In the genomic region with DNA sequence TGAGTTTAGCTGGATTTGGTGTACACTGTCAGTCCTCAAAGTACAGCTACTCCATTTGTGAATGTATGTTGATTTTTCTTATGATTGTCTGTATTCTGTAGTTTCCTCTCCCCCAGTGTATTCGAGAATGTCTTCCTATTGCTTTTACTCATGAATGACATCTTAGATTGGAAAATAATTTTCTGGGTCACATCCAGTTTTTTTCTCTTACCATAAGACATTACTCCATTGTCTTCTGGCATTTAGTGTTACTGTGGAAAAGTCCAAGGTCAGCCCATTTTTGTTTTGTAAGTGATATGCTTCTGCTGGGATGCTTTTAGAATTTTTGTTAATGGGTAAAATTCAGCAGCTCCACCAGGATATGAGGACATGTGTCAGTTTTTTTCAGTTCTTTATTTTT, we compare ENCODE assay signal across 17 cellular contexts. TPM values are rescaled to one million over a fixed set of nuclear protein-coding genes. Genes with fewer than 3 reads are reported as not detected.
DNase-seq lines count a peak whose midpoint lies in the region; ATAC-seq, FAIRE-seq and TF ChIP-seq lines count a peak whose summit lies in the region.
"Had no signal": no experiment of that assay in that cellular context is flagged by ENCODE, and none has a peak within 500 bp of the region (broad histone marks: within the 10 kb centered on the region; RNA-seq: fewer than 3 reads in every experiment).

No MANE protein-coding gene starts in this region.

- intact Hi-C loops in activated T-helper 1 cell treated with anti-CD3 and anti-CD28 coated beads, Interleukin-12 subunit alpha, Interleukin-12 subunit beta, Interleukin-2, Interleukin-4 antibody, amounts not matched to agents 30 ng/mL and 10 ng/mL and 1 ng/mL, durations not matched to agents 14 hours and 24 hours and 36 hours (cut with micrococcal nuclease): no loop called here

- H3K9ac ChIP-seq in smooth muscle cell (ENCODE audit: low read depth): no peak overlapping the region

- no peaks in the 10 kb centered on the region for H3K9me3 Mint-ChIP-seq in activated CD8-positive, alpha-beta memory T cell treated with anti-CD3 and anti-CD28 coated beads, Interleukin-2, amount 10 ng/mL, durations not matched to agents 7 days and 5 days (ENCODE audit: low read depth)
- H3K9me3 Mint-ChIP-seq in activated T-helper 1 cell treated with anti-CD3 and anti-CD28 coated beads, Interleukin-12 subunit alpha, Interleukin-12 subunit beta, Interleukin-2, Interleukin-4 antibody, amounts not matched to agents 30 ng/mL and 10 ng/mL and 1 ng/mL, durations not matched to agents 14 hours and 24 hours and 36 hours: no peaks in the 10 kb centered on the region

- WGBS in smooth muscle cell (ENCODE audit: low lambda C conversion rate): 89% methylated on average over 1 of the region's 1 CpG

- peaks cover 100% of the 10 kb centered on the region for H4K20me1 ChIP-seq in smooth muscle cell (ENCODE audit: low read depth)

- no peak overlapping the region for H2AFZ ChIP-seq in smooth muscle cell (ENCODE audit: low read depth)

- no peaks in the 10 kb centered on the region for H3K27me3 Mint-ChIP-seq in activated CD8-positive, alpha-beta memory T cell treated with anti-CD3 and anti-CD28 coated beads, Interleukin-2, amount 10 ng/mL, durations not matched to agents 7 days and 5 days
- no peaks in the 10 kb centered on the region for H3K27me3 Mint-ChIP-seq in activated T-helper 1 cell treated with anti-CD3 and anti-CD28 coated beads, Interleukin-12 subunit alpha, Interleukin-12 subunit beta, Interleukin-2, Interleukin-4 antibody, amounts not matched to agents 30 ng/mL and 10 ng/mL and 1 ng/mL, durations not matched to agents 14 hours and 24 hours and 36 hours (ENCODE audit: insufficient read depth)

- peaks cover 100% of the 10 kb centered on the region for H3K79me2 ChIP-seq in smooth muscle cell (ENCODE audit: low read depth)

- H3K9me3 ChIP-seq in smooth muscle cell (replicated peaks; ENCODE audit: low read depth): no peaks in the 10 kb centered on the region
- H3K9me3 ChIP-seq: transverse colon had no signal

- peaks cover 8% of the 10 kb centered on the region for H3K4me1 ChIP-seq in smooth muscle cell (ENCODE audit: low read depth)

- no peak for DNase-seq in activated CD8-positive, alpha-beta memory T cell treated with anti-CD3 and anti-CD28 coated beads, Interleukin-2, amount 10 ng/mL, durations not matched to agents 7 days and 5 days
- no peak for DNase-seq in activated CD8-positive, alpha-beta memory T cell treated with anti-CD3 and anti-CD28 coated beads for 24 hours
- DNase-seq in activated T-helper 1 cell treated with anti-CD3 and anti-CD28 coated beads, Interleukin-12 subunit alpha, Interleukin-12 subunit beta, Interleukin-2, Interleukin-4 antibody, amounts not matched to agents 30 ng/mL and 10 ng/mL and 1 ng/mL, durations not matched to agents 14 hours and 24 hours and 36 hours (ENCODE audit: low spot score): no peak
- DNase-seq in fibroblast of the aortic adventitia (ENCODE audit: low read depth) (peak; percentile 62), smooth muscle cell (lab: John Stamatoyannopoulos, UW; ENCODE audit: unreplicated experiment) (no peak), urothelium cell line (ENCODE audit: low spot score) (no peak), KBM-7 (no peak), inferior parietal cortex (ENCODE audit: extremely low spot score) (no peak)
- DNase-seq: activated CD4-positive, alpha-beta T cell treated with anti-CD3 and anti-CD28 coated beads, Interleukin-2, amount 50 U/mL, for 4 hours; Calu3; GF-D8; head of caudate nucleus; NCI-H1930; right cardiac atrium; transverse colon had no signal

- H3K27ac Mint-ChIP-seq in activated CD8-positive, alpha-beta memory T cell treated with anti-CD3 and anti-CD28 coated beads, Interleukin-2, amount 10 ng/mL, durations not matched to agents 7 days and 5 days: peak overlapping the region; percentile 27
- H3K27ac Mint-ChIP-seq in activated T-helper 1 cell treated with anti-CD3 and anti-CD28 coated beads, Interleukin-12 subunit alpha, Interleukin-12 subunit beta, Interleukin-2, Interleukin-4 antibody, amounts not matched to agents 30 ng/mL and 10 ng/mL and 1 ng/mL, durations not matched to agents 14 hours and 24 hours and 36 hours: peak overlapping the region; percentile 40

- peaks cover 3% of the 10 kb centered on the region for H3K36me3 ChIP-seq in smooth muscle cell (ENCODE audit: low read depth)
- H3K36me3 ChIP-seq: transverse colon had no signal

- H3K27ac ChIP-seq in smooth muscle cell (ENCODE audit: low read depth): peak overlapping the region; percentile 40
- H3K27ac ChIP-seq: transverse colon had no signal

- peaks cover 45% of the 10 kb centered on the region for H3K36me3 Mint-ChIP-seq in activated CD8-positive, alpha-beta memory T cell treated with anti-CD3 and anti-CD28 coated beads, Interleukin-2, amount 10 ng/mL, durations not matched to agents 7 days and 5 days
- peaks cover 22% of the 10 kb centered on the region for H3K36me3 Mint-ChIP-seq in activated T-helper 1 cell treated with anti-CD3 and anti-CD28 coated beads, Interleukin-12 subunit alpha, Interleukin-12 subunit beta, Interleukin-2, Interleukin-4 antibody, amounts not matched to agents 30 ng/mL and 10 ng/mL and 1 ng/mL, durations not matched to agents 14 hours and 24 hours and 36 hours (ENCODE audit: low read depth)

- ATAC-seq in activated CD8-positive, alpha-beta memory T cell treated with anti-CD3 and anti-CD28 coated beads, Interleukin-2, amount 10 ng/mL, durations not matched to agents 7 days and 5 days: no peak

- in situ Hi-C loops in KBM-7 (cut with MboI; ENCODE audit: low pct_unique_long_range_greater_than_20kb, low sequenced_read_pairs): no loop called here

- FAIRE-seq in urothelium cell line (lab: Jason Lieb, UNC): no peak
- FAIRE-seq: A204.1, bronchial epithelial cell had no signal

- TF ChIP-seq CTCF in fibroblast of the aortic adventitia (IDR thresholded peaks at IDR 0.05; ENCODE audit: insufficient read depth, low read length): no peak
- TF ChIP-seq CTCF in smooth muscle cell (IDR thresholded peaks at IDR 0.05; ENCODE audit: borderline replicate concordance, insufficient read depth, poor library complexity, severe bottlenecking): no peak

- no peaks in the 10 kb centered on the region for H3K27me3 ChIP-seq in smooth muscle cell (ENCODE audit: low read depth)
- H3K27me3 ChIP-seq: transverse colon had no signal

- no peak overlapping the region for H3K4me2 ChIP-seq in smooth muscle cell

- H3K4me3 Mint-ChIP-seq in activated CD8-positive, alpha-beta memory T cell treated with anti-CD3 and anti-CD28 coated beads, Interleukin-2, amount 10 ng/mL, durations not matched to agents 7 days and 5 days: no peak overlapping the region
- H3K4me3 Mint-ChIP-seq in activated T-helper 1 cell treated with anti-CD3 and anti-CD28 coated beads, Interleukin-12 subunit alpha, Interleukin-12 subunit beta, Interleukin-2, Interleukin-4 antibody, amounts not matched to agents 30 ng/mL and 10 ng/mL and 1 ng/mL, durations not matched to agents 14 hours and 24 hours and 36 hours: no peak overlapping the region

- H3K4me3 ChIP-seq in fibroblast of the aortic adventitia (ENCODE audit: low read depth, low read length) (no peak overlapping the region), smooth muscle cell (no peak overlapping the region)
- H3K4me3 ChIP-seq: transverse colon had no signal

- H3F3A ChIP-seq in smooth muscle cell (ENCODE audit: low read depth): peaks cover 27% of the 10 kb centered on the region

- CTCF ChIA-PET in activated CD8-positive, alpha-beta memory T cell treated with anti-CD3 and anti-CD28 coated beads, Interleukin-2, amount 10 ng/mL, durations not matched to agents 7 days and 5 days (lab: Charles Lee): no interaction called here

- H3K4me1 Mint-ChIP-seq in activated CD8-positive, alpha-beta memory T cell treated with anti-CD3 and anti-CD28 coated beads, Interleukin-2, amount 10 ng/mL, durations not matched to agents 7 days and 5 days: peaks cover 62% of the 10 kb centered on the region
- H3K4me1 Mint-ChIP-seq in activated T-helper 1 cell treated with anti-CD3 and anti-CD28 coated beads, Interleukin-12 subunit alpha, Interleukin-12 subunit beta, Interleukin-2, Interleukin-4 antibody, amounts not matched to agents 30 ng/mL and 10 ng/mL and 1 ng/mL, durations not matched to agents 14 hours and 24 hours and 36 hours (ENCODE audit: low read depth): peaks cover 49% of the 10 kb centered on the region

RNA-seq across cellular contexts. Expression of a gene that starts 33.5 kb away (rescaled TPM):
- total RNA-seq in activated CD8-positive, alpha-beta memory T cell treated with anti-CD3 and anti-CD28 coated beads, Interleukin-2, amount 10 ng/mL, durations not matched to agents 7 days and 5 days: 100 to 1,000 TPM; 128 to 141 TPM
- 130 and 135 TPM in 2 replicates for total RNA-seq in activated T-helper 1 cell treated with anti-CD3 and anti-CD28 coated beads, Interleukin-12 subunit alpha, Interleukin-12 subunit beta, Interleukin-2, Interleukin-4 antibody, amounts not matched to agents 30 ng/mL and 10 ng/mL and 1 ng/mL, durations not matched to agents 14 hours and 24 hours and 36 hours
- total RNA-seq in fibroblast of the aortic adventitia (ENCODE audit: low replicate concordance): 59.9 and 86.7 TPM in 2 replicates
- total RNA-seq in smooth muscle cell: 97.5 and 121 TPM in 2 replicates
- polyA plus RNA-seq in smooth muscle cell: 52.2 and 78.4 TPM in 2 replicates
